Comparison of ENCODE assay signal across 15 cellular contexts in the genomic region with DNA sequence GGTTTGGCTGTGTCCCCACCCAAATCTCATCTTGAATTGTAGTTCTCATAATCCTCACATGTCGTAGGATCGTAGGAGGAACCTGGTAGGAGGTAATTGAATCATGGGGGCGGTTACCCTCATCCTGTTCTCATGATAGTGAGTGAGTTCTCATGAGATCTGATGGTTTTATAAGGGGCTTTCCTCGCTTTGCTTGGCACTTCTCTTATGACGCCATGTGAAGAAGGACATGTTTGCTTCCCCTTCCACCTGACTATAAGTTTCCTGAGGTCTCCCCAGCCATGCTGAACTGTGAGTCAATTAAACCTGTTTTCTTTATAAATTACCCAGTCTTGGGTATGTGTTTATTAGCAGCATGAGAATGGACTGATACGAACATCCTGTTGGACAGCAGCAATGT. TPM values are rescaled to one million over a fixed set of nuclear protein-coding genes. Genes with fewer than 3 reads are reported as not detected.
DNase-seq lines count a peak whose midpoint lies in the region; ATAC-seq, FAIRE-seq and TF ChIP-seq lines count a peak whose summit lies in the region.
"Not testable (repeated sequence)": the region's sequence is repeated elsewhere in the genome, so short reads cannot be mapped to it uniquely, and the experiment has no call there.
"Had no signal": no experiment of that assay in that cellular context is flagged by ENCODE, and none has a peak within 500 bp of the region (broad histone marks: within the 10 kb centered on the region; RNA-seq: fewer than 3 reads in every experiment).

No MANE protein-coding gene starts in this region.

- 38% methylated on average over 6 of the region's 6 CpGs for WGBS in GM12878 (ENCODE audit: insufficient coverage, insufficient replicate concordance, low lambda C conversion rate, missing lambda C conversion rate)

- BruUV-seq in GM12878 (replicated peaks; lab: Mats Ljungman, UMichigan), result not testable (repeated sequence)

- TF ChIP-seq CTCF in activated CD8-positive, alpha-beta T cell treated with anti-CD3 and anti-CD28 coated beads for 36 hours (IDR thresholded peaks at IDR 0.05); GM12878 (IDR thresholded peaks at IDR 0.05 in 2 of 3, conservative IDR thresholded peaks at IDR 0.05 in 1 of 3; ENCODE audit: control insufficient read depth in 2 of 3, extremely low read depth in 1 of 3, insufficient read depth in 1 of 3, low read depth in 3 of 3, low read length in 3 of 3); osteoblast (IDR thresholded peaks at IDR 0.05; ENCODE audit: extremely low read depth, low read depth, low read length); type B pancreatic cell (conservative IDR thresholded peaks at IDR 0.05): not testable (repeated sequence)

- peak; percentile 11 for DNase-seq in activated CD4-positive, CD25-positive, alpha-beta regulatory T cell treated with anti-CD3 and anti-CD28 coated beads, Interleukin-2, amount 50 U/mL, for 72 hours
- DNase-seq in activated CD8-positive, alpha-beta T cell treated with anti-CD3 and anti-CD28 coated beads for 36 hours; GM12878 (ENCODE audit: low read depth, low spot score): not testable (repeated sequence)
- DNase-seq in activated CD8-positive, alpha-beta memory T cell treated with anti-CD3 and anti-CD28 coated beads, Interleukin-2, amount 10 ng/mL, durations not matched to agents 7 days and 5 days, result peak; percentile 8
- DNase-seq in islet precursor cell, result peak; percentile 6
- DNase-seq in osteoblast (ENCODE audit: insufficient read length, low spot score, missing footprints), result peak; percentile 72
- DNase-seq in type B pancreatic cell (ENCODE audit: extremely low spot score, unreplicated experiment), result peak; percentile 27

- not testable (repeated sequence) for H2AFZ ChIP-seq in GM12878 (ENCODE audit: control insufficient read depth, low read depth, low read length); osteoblast (ENCODE audit: low read length)

- RAD21 ChIA-PET in GM12878 (lab: Charles Lee; ENCODE audit: unreplicated experiment), result not testable (repeated sequence)

- H3K4me3 Mint-ChIP-seq in activated CD8-positive, alpha-beta T cell treated with anti-CD3 and anti-CD28 coated beads for 36 hours; activated CD8-positive, alpha-beta memory T cell treated with anti-CD3 and anti-CD28 coated beads, Interleukin-2, amount 10 ng/mL, durations not matched to agents 7 days and 5 days; type B pancreatic cell: not testable (repeated sequence)

- peaks cover 17% of the 10 kb centered on the region for H3K4me1 Mint-ChIP-seq in activated CD8-positive, alpha-beta T cell treated with anti-CD3 and anti-CD28 coated beads for 36 hours (ENCODE audit: low read depth)
- peaks cover 11% of the 10 kb centered on the region for H3K4me1 Mint-ChIP-seq in activated CD8-positive, alpha-beta memory T cell treated with anti-CD3 and anti-CD28 coated beads, Interleukin-2, amount 10 ng/mL, durations not matched to agents 7 days and 5 days
- H3K4me1 Mint-ChIP-seq in type B pancreatic cell (ENCODE audit: unreplicated experiment), result peaks cover 11% of the 10 kb centered on the region

- not testable (repeated sequence) for H3K27me3 ChIP-seq in GM12878 (replicated peaks in 1 of 2; ENCODE audit: control insufficient read depth in 2 of 2, insufficient read depth in 2 of 2, low read length in 1 of 2); osteoblast (ENCODE audit: insufficient read depth, low read length)

- CTCF ChIA-PET in activated CD8-positive, alpha-beta T cell treated with anti-CD3 and anti-CD28 coated beads for 36 hours (lab: Charles Lee), result interaction anchor here (1.7 to 1.9 kb wide), 2 partner anchors 9 to 10 kb away, joined by 3 to 6 read pairs; no protein-coding TSS in a partner anchor
- CTCF ChIA-PET in activated CD8-positive, alpha-beta memory T cell treated with anti-CD3 and anti-CD28 coated beads, Interleukin-2, amount 10 ng/mL, durations not matched to agents 7 days and 5 days (lab: Charles Lee), result not testable (repeated sequence)
- CTCF ChIA-PET in GM12878 (lab: Yijun Ruan, JAX), result interaction anchor here (28.4 kb wide), 1 partner anchor 49 kb away, joined by 372 read pairs; no protein-coding TSS in a partner anchor

- H3K27me3 Mint-ChIP-seq in activated CD8-positive, alpha-beta T cell treated with anti-CD3 and anti-CD28 coated beads for 36 hours, result not testable (repeated sequence)
- H3K27me3 Mint-ChIP-seq in activated CD8-positive, alpha-beta memory T cell treated with anti-CD3 and anti-CD28 coated beads, Interleukin-2, amount 10 ng/mL, durations not matched to agents 7 days and 5 days, result peaks cover 12% of the 10 kb centered on the region
- peaks cover 16% of the 10 kb centered on the region for H3K27me3 Mint-ChIP-seq in type B pancreatic cell

- TF ChIP-seq RAD21 in GM12878 (IDR thresholded peaks at IDR 0.05; ENCODE audit: insufficient read depth, low read depth, low read length), result not testable (repeated sequence)

- H3K27ac ChIP-seq in GM12878 (ENCODE audit: control insufficient read depth, insufficient read depth); osteoblast (ENCODE audit: low read depth, low read length): not testable (repeated sequence)

- in situ Hi-C loops in GM12878 (cut with MboI), result not testable (repeated sequence)

- not testable (repeated sequence) for H3K9ac ChIP-seq in GM12878 (ENCODE audit: control insufficient read depth, insufficient read depth, low read length)

- not testable (repeated sequence) for TF ChIP-seq POLR2A in GM12878 (IDR thresholded peaks at IDR 0.05; ENCODE audit: low read depth, low read length)

- H4K20me1 ChIP-seq in GM12878 (ENCODE audit: control insufficient read depth, insufficient read depth); osteoblast (ENCODE audit: insufficient read depth, low read length): not testable (repeated sequence)

- peaks cover 13% of the 10 kb centered on the region for H3K36me3 Mint-ChIP-seq in activated CD8-positive, alpha-beta T cell treated with anti-CD3 and anti-CD28 coated beads for 36 hours (ENCODE audit: low read depth)
- not testable (repeated sequence) for H3K36me3 Mint-ChIP-seq in activated CD8-positive, alpha-beta memory T cell treated with anti-CD3 and anti-CD28 coated beads, Interleukin-2, amount 10 ng/mL, durations not matched to agents 7 days and 5 days; type B pancreatic cell

- H3K4me3 ChIP-seq in GM12878; osteoblast (ENCODE audit: insufficient read depth, low read length): not testable (repeated sequence)

- peaks cover 20% of the 10 kb centered on the region for H3K9me3 ChIP-seq in GM12878 (replicated peaks; ENCODE audit: control insufficient read depth, insufficient read depth, low read length)
- not testable (repeated sequence) for H3K9me3 ChIP-seq in osteoblast (ENCODE audit: low read depth, low read length)

- not testable (repeated sequence) for H3K27ac Mint-ChIP-seq in activated CD8-positive, alpha-beta T cell treated with anti-CD3 and anti-CD28 coated beads for 36 hours; activated CD8-positive, alpha-beta memory T cell treated with anti-CD3 and anti-CD28 coated beads, Interleukin-2, amount 10 ng/mL, durations not matched to agents 7 days and 5 days; type B pancreatic cell

- peak; percentile 17 for ATAC-seq in activated CD8-positive, alpha-beta T cell treated with anti-CD3 and anti-CD28 coated beads for 36 hours
- not testable (repeated sequence) for ATAC-seq in activated CD8-positive, alpha-beta memory T cell treated with anti-CD3 and anti-CD28 coated beads, Interleukin-2, amount 10 ng/mL, durations not matched to agents 7 days and 5 days; GM12878

- FAIRE-seq in GM12878 (lab: Jason Lieb, UNC), result not testable (repeated sequence)

- H3K4me2 ChIP-seq in GM12878 (ENCODE audit: control insufficient read depth, insufficient read depth); osteoblast (ENCODE audit: insufficient read depth, low read length): not testable (repeated sequence)

- intact Hi-C loops in activated CD8-positive, alpha-beta T cell treated with anti-CD3 and anti-CD28 coated beads for 36 hours (cut with micrococcal nuclease); GM12878 (cut with micrococcal nuclease; ENCODE audit: unreplicated experiment): not testable (repeated sequence)

- H3K36me3 ChIP-seq in GM12878 (ENCODE audit: control insufficient read depth in 2 of 2, insufficient read depth in 2 of 2, low read length in 1 of 2); osteoblast (ENCODE audit: insufficient read depth, low read length): not testable (repeated sequence)

- not testable (repeated sequence) for TF ChIP-seq EP300 in GM12878 (IDR thresholded peaks at IDR 0.05; ENCODE audit: borderline replicate concordance in 1 of 2, control insufficient read depth in 1 of 2, low read depth in 2 of 2, low read length in 2 of 2)

- not testable (repeated sequence) for H3K4me1 ChIP-seq in GM12878 (ENCODE audit: control insufficient read depth, insufficient read depth, low read length); osteoblast (ENCODE audit: insufficient read depth, low read length)

- H3K9me3 Mint-ChIP-seq in activated CD8-positive, alpha-beta T cell treated with anti-CD3 and anti-CD28 coated beads for 36 hours, result peaks cover 20% of the 10 kb centered on the region
- peaks cover 11% of the 10 kb centered on the region for H3K9me3 Mint-ChIP-seq in activated CD8-positive, alpha-beta memory T cell treated with anti-CD3 and anti-CD28 coated beads, Interleukin-2, amount 10 ng/mL, durations not matched to agents 7 days and 5 days (ENCODE audit: low read depth)
- not testable (repeated sequence) for H3K9me3 Mint-ChIP-seq in type B pancreatic cell

- POLR2A ChIA-PET in activated CD8-positive, alpha-beta T cell treated with anti-CD3 and anti-CD28 coated beads for 36 hours (lab: Charles Lee), result interaction anchor here (0.5 kb wide), 1 partner anchor 130 kb away, joined by 3 read pairs; no protein-coding TSS in a partner anchor
- POLR2A ChIA-PET in GM12878 (lab: Charles Lee), result not testable (repeated sequence)

- H3K79me2 ChIP-seq in GM12878 (ENCODE audit: control insufficient read depth, insufficient read depth, low read length); osteoblast (ENCODE audit: insufficient read depth, low read length): not testable (repeated sequence)

- SMC1A ChIA-PET in GM12878 (lab: Charles Lee; ENCODE audit: uncharacterized antibody, unreplicated experiment), result not testable (repeated sequence)

RNA-seq across cellular contexts. Expression of gene GPR55, which starts 11.2 kb away (rescaled TPM):
- total RNA-seq in activated CD8-positive, alpha-beta T cell treated with anti-CD3 and anti-CD28 coated beads for 36 hours, result 1 to 10 TPM; 5.0 to 5.3 TPM
- 10 to 100 TPM; 42.1 to 58.8 TPM for total RNA-seq in activated CD8-positive, alpha-beta memory T cell treated with anti-CD3 and anti-CD28 coated beads, Interleukin-2, amount 10 ng/mL, durations not matched to agents 7 days and 5 days
- 20.6 and 24.6 TPM in 2 replicates for total RNA-seq in GM12878 (2013; cell fraction: nucleolus; rRNA removed)
- total RNA-seq in GM12878 (2014; rRNA removed) (11.2 and 12.3 TPM in 2 replicates), GM12878 (2014; rRNA removed; fragmentation: Illumina TruSeq; extraction: Trizol) (18.1 and 19.2 TPM in 2 replicates), GM12878 (2021) (26.8 and 30.1 TPM in 2 replicates), osteoblast (not detected in 2 replicates), type B pancreatic cell (ENCODE audit: low replicate concordance) (0.24 TPM in 1 of 2 replicates, not detected in the other)
- polyA plus RNA-seq in GM12878 (2011; ENCODE audit: low read depth), result 12.4 TPM
- polyA plus RNA-seq in GM12878 (2011; rRNA removed) (16.5 and 26.9 TPM in 2 replicates), GM12878 (2014; fragmentation: Illumina TruSeq; extraction: Trizol) (20.4 and 24.4 TPM in 2 replicates), GM12878 (2014; fragmentation: Nextera tagmentation; extraction: Ambion mirVana) (1 to 10 TPM; 2.1 to 5.5 TPM), GM12878 (2014; rRNA removed) (23.4 and 23.5 TPM in 2 replicates), GM12878 (2016; fragmentation: Nextera tagmentation; extraction: Ambion mirVana) (10 to 100 TPM; 12.6 to 13.2 TPM)
- 26.5 and 38.7 TPM in 2 replicates for polyA plus RNA-seq in GM12878 (2011; cell fraction: cytosol; rRNA removed)
- polyA plus RNA-seq in GM12878 (2011; cell fraction: nucleus; rRNA removed), result 39.0 and 48.7 TPM in 2 replicates
- 17.2 and 17.7 TPM in 2 replicates for polyA plus RNA-seq in GM12878 (2012)
- polyA minus RNA-seq in GM12878 (2011; rRNA and poly(A)+ RNA removed), result 60.8 and 66.5 TPM in 2 replicates
- polyA minus RNA-seq in GM12878 (2011; cell fraction: cytosol; rRNA and poly(A)+ RNA removed), result 6.0 and 6.2 TPM in 2 replicates
- polyA minus RNA-seq in GM12878 (2011; cell fraction: nucleus; rRNA and poly(A)+ RNA removed), result 10.9 and 19.2 TPM in 2 replicates
- total RNA-seq: Daoy, G401 had no signal
- polyA plus RNA-seq: AG04450 had no signal

RNA-seq across cellular contexts. Expression of gene SPATA3, which starts 59.7 kb away (rescaled TPM):
- under 1 TPM; 0.59 to 0.76 TPM for total RNA-seq in activated CD8-positive, alpha-beta T cell treated with anti-CD3 and anti-CD28 coated beads for 36 hours
- total RNA-seq in activated CD8-positive, alpha-beta memory T cell treated with anti-CD3 and anti-CD28 coated beads, Interleukin-2, amount 10 ng/mL, durations not matched to agents 7 days and 5 days, result 1 to 10 TPM in 1 of 2 experiments, under 1 TPM in 1; 0.44 to 1.2 TPM
- total RNA-seq in GM12878 (2013; cell fraction: nucleolus; rRNA removed), result 0.71 TPM in 1 of 2 replicates, not detected in the other
- total RNA-seq in GM12878 (2014; rRNA removed), result not detected in 2 replicates
- total RNA-seq in GM12878 (2014; rRNA removed; fragmentation: Illumina TruSeq; extraction: Trizol), result not detected in 2 replicates
- total RNA-seq in GM12878 (2021), result 0.19 TPM in 1 of 2 replicates, not detected in the other
- polyA plus RNA-seq in GM12878 (2011; ENCODE audit: low read depth), result not detected
- not detected in 2 replicates for polyA plus RNA-seq in GM12878 (2011; rRNA removed)
- not detected in 2 replicates for polyA plus RNA-seq in GM12878 (2011; cell fraction: cytosol; rRNA removed)
- not detected in 2 replicates for polyA plus RNA-seq in GM12878 (2011; cell fraction: nucleus; rRNA removed)
- polyA plus RNA-seq in GM12878 (2012), result not detected in 2 replicates
- not detected in 2 replicates for polyA plus RNA-seq in GM12878 (2014; fragmentation: Illumina TruSeq; extraction: Trizol)
- polyA plus RNA-seq in GM12878 (2014; fragmentation: Nextera tagmentation; extraction: Ambion mirVana), result not detected
- 0.22 TPM in 1 of 2 replicates, not detected in the other for polyA plus RNA-seq in GM12878 (2014; rRNA removed)
- not detected for polyA plus RNA-seq in GM12878 (2016; fragmentation: Nextera tagmentation; extraction: Ambion mirVana)
- polyA minus RNA-seq in GM12878 (2011; rRNA and poly(A)+ RNA removed), result not detected in 2 replicates
- not detected in 2 replicates for polyA minus RNA-seq in GM12878 (2011; cell fraction: cytosol; rRNA and poly(A)+ RNA removed)
- polyA minus RNA-seq in GM12878 (2011; cell fraction: nucleus; rRNA and poly(A)+ RNA removed), result not detected in 2 replicates
- not detected in 2 replicates for total RNA-seq in osteoblast
- total RNA-seq in type B pancreatic cell (ENCODE audit: low replicate concordance), result not detected in 2 replicates
- total RNA-seq: A673; CD4-positive, alpha-beta memory T cell; Daoy; G401 had no signal
- polyA plus RNA-seq: AG04450; CD14-positive monocyte; CD4-positive, alpha-beta memory T cell; CD4-positive, CD25-positive, alpha-beta regulatory T cell; CD8-positive, alpha-beta memory T cell had no signal
